In the genomic region with DNA sequence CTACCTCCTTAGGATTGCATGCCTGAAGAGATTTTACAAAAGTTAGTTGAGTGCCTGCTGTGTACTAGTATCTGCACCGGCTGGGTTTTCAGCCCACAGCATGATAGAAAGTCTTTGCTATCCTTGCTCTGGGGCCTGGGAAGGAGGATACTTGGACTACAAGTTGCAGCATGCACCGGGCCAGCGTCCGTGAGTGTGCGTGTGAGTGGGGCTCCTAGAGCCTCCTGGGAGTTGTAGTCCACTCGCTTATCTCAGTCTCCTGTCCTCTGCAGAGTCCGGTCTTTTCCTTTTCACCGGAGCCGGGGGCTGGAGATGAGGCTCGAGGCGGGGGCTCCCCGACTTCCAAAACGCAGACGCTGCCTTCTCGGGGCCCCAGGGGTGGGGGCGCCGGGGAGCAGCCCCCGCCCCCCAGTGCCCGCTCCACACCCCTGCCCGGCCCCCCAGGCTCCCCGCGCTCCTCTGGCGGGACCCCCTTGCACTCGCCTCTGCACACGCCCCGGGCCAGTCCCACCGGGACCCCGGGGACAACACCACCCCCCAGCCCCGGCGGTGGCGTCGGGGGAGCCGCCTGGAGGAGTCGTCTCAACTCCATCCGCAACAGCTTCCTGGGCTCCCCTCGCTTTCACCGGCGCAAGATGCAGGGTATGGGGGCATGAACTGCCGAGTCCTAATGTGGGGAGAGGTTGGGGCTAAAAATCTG, we compare ENCODE assay signal across 10 cellular contexts. TPM values are rescaled to one million over a fixed set of nuclear protein-coding genes. Genes with fewer than 3 reads are reported as not detected.
DNase-seq lines count a peak whose midpoint lies in the region; ATAC-seq and TF ChIP-seq lines count a peak whose summit lies in the region.
"Had no signal": no experiment of that assay in that cellular context is flagged by ENCODE, and none has a peak within 500 bp of the region (broad histone marks: within the 10 kb centered on the region; RNA-seq: fewer than 3 reads in every experiment).

No MANE protein-coding gene starts in this region.

- H3K4me3 ChIP-seq in mucosa of descending colon = no peak overlapping the region
- H3K4me3 ChIP-seq: BLaER1 had no signal

- no peaks in the 10 kb centered on the region for H3K36me3 ChIP-seq in mucosa of descending colon (ENCODE audit: low read depth)

- H3K4me1 ChIP-seq in mucosa of descending colon (ENCODE audit: low read depth) = no peaks in the 10 kb centered on the region

- no peaks in the 10 kb centered on the region for H3K9me3 ChIP-seq in mucosa of descending colon
- H3K9me3 ChIP-seq: BLaER1 had no signal

- intact Hi-C loops in mucosa of descending colon (cut with DNase I, micrococcal nuclease) = loop anchor here in 1 of 2 donors (10.0 kb wide), 1 partner anchor 80 kb away; the partner anchor contains the start of genes RPL28 and TMEM238

- TF ChIP-seq CTCF in mucosa of descending colon (IDR thresholded peaks at IDR 0.05) = no peak

- ATAC-seq in mucosa of descending colon = peak; percentile 64
- no peak for ATAC-seq in HG03457 (IDR thresholded peaks at IDR 0.05; ENCODE audit: unreplicated experiment)

- DNase-seq in NCI-H2196 (lab: John Stamatoyannopoulos, UW; ENCODE audit: unreplicated experiment) = peak; percentile 16
- DNase-seq in NCI-H2196 treated with DMSO at 0.1 percent for 48 hours (lab: John Stamatoyannopoulos, UW; ENCODE audit: unreplicated experiment) = no peak
- peak; percentile 55 for DNase-seq in HT1080 (ENCODE audit: low read depth)
- DNase-seq in UCSD-AML1 (lab: John Stamatoyannopoulos, UW; ENCODE audit: unreplicated experiment) = peak; percentile 42
- DNase-seq in mucosa of descending colon = peak in 2 of 3 donors; percentile 35 to 48
- no peak for DNase-seq in SKM-1 treated with dmso at 0.1 percent for 144 hours (lab: John Stamatoyannopoulos, UW; ENCODE audit: unreplicated experiment)
- DNase-seq in NCI-H345 treated with DMSO at 0.1 percent for 48 hours (lab: John Stamatoyannopoulos, UW; ENCODE audit: unreplicated experiment) = no peak

RNA-seq across cellular contexts. Expression of gene BRSK1, which starts 20.6 kb away (rescaled TPM):
- 1.7 and 7.6 TPM in 2 replicates for total RNA-seq in HT1080 (2014; rRNA removed; shearing (Covaris generic))
- polyA plus RNA-seq in HT1080 (2015; cell fraction: cytosol; rRNA removed) = 5.8 and 6.0 TPM in 2 replicates
- polyA plus RNA-seq in HT1080 (2015; cell fraction: nucleus; rRNA removed) = 25.7 and 29.8 TPM in 2 replicates
- total RNA-seq in mucosa of descending colon = 10 to 100 TPM in 1 of 3 donors, 1 to 10 TPM in 2; 1.6 to 18.1 (median 1.9) TPM

RNA-seq across cellular contexts. Expression of gene TMEM150B, which starts 20.7 kb away (rescaled TPM):
- not detected in 2 replicates for total RNA-seq in HT1080 (2014; rRNA removed; shearing (Covaris generic))
- polyA plus RNA-seq in HT1080 (2015; cell fraction: cytosol; rRNA removed) = not detected in 2 replicates
- polyA plus RNA-seq in HT1080 (2015; cell fraction: nucleus; rRNA removed) = not detected in 2 replicates
- total RNA-seq in mucosa of descending colon = 10 to 100 TPM; 31.6 to 62.1 (median 36.4) TPM
- total RNA-seq: pulmonary artery endothelial cell had no signal

RNA-seq across cellular contexts. Expression of gene HSPBP1, which starts 24.5 kb away (rescaled TPM):
- 77.4 and 77.8 TPM in 2 replicates for total RNA-seq in HT1080 (2014; rRNA removed; shearing (Covaris generic))
- 78.2 and 87.4 TPM in 2 replicates for polyA plus RNA-seq in HT1080 (2015; cell fraction: cytosol; rRNA removed)
- 77.3 and 78.5 TPM in 2 replicates for polyA plus RNA-seq in HT1080 (2015; cell fraction: nucleus; rRNA removed)
- 10 to 100 TPM; 25.6 to 36.0 (median 29.5) TPM for total RNA-seq in mucosa of descending colon

RNA-seq across cellular contexts. Expression of gene KMT5C, which starts 35.2 kb away (rescaled TPM):
- total RNA-seq in HT1080 (2014; rRNA removed; shearing (Covaris generic)) = 2.4 and 5.8 TPM in 2 replicates
- polyA plus RNA-seq in HT1080 (2015; cell fraction: cytosol; rRNA removed) = 4.8 and 4.9 TPM in 2 replicates
- 29.4 and 32.9 TPM in 2 replicates for polyA plus RNA-seq in HT1080 (2015; cell fraction: nucleus; rRNA removed)
- 10 to 100 TPM; 14.7 to 19.3 (median 16.5) TPM for total RNA-seq in mucosa of descending colon

RNA-seq across cellular contexts. Expression of gene PPP6R1, which starts 45.6 kb away (rescaled TPM):
- total RNA-seq in HT1080 (2014; rRNA removed; shearing (Covaris generic)) = 64.6 and 82.5 TPM in 2 replicates
- 63.1 and 64.1 TPM in 2 replicates for polyA plus RNA-seq in HT1080 (2015; cell fraction: cytosol; rRNA removed)
- polyA plus RNA-seq in HT1080 (2015; cell fraction: nucleus; rRNA removed) = 64.0 and 73.1 TPM in 2 replicates
- 10 to 100 TPM; 60.0 to 72.9 (median 65.9) TPM for total RNA-seq in mucosa of descending colon

Comparison
In these comparisons a context has a peak if more than half of its experiments do, and no peak if none do; other contexts are left out.
1. DNase-seq: peak in NCI-H2196 (single experiment), HT1080 (single experiment), UCSD-AML1 (single experiment) and mucosa of descending colon (2 of 3); none in NCI-H2196 treated with DMSO at 0.1 percent for 48 hours (single experiment), SKM-1 treated with dmso at 0.1 percent for 144 hours (single experiment) and NCI-H345 treated with DMSO at 0.1 percent for 48 hours (single experiment).
2. RNA of gene TMEM150B, which starts 20.7 kb away (total RNA-seq): 31.6 to 62.1 TPM in mucosa of descending colon; not detected in HT1080; every median in the first group is over 10 times any median in the second.